In the genomic region with DNA sequence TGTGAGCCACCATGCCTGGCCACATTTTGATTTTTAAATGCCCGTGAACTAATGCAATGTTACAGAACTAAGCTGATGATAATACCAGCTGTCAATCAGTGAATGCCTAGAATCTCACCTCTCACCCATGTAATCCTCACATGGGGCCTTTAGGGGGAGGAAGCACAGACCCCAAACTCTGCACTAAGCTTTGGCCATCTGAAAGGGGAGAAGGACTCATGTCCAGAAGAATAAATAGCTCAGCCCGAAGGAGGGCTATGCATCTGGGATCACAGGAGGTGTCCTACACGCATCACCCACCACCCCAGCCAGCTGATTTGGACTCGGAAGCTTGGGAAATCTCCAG, we compare ENCODE assay signal across 29 cellular contexts.
"Had no signal": no experiment of that assay in that cellular context is flagged by ENCODE, and none has a peak within 500 bp of the region (broad histone marks: within the 10 kb centered on the region; RNA-seq: fewer than 3 reads in every experiment).

No MANE protein-coding gene starts in this region.

- H3K27me3 Mint-ChIP-seq: activated CD4-positive, alpha-beta T cell treated with anti-CD3 and anti-CD28 coated beads, Interleukin-2, amount 10 ng/mL, durations not matched to agents 7 days and 5 days; activated CD8-positive, alpha-beta T cell treated with anti-CD3 and anti-CD28 coated beads for 36 hours; activated T-helper 17 cell treated with anti-CD3 and anti-CD28 coated beads, Interleukin-2, amount 50 U/mL, for 72 hours; stimulated activated naive B cell treated with anti-CD40 and anti-IgM and Interleukin-4, amounts not matched to agents 10 μg/mL and 1 μg/mL and 100 μg/mL, for 72 hours had no signal

- ATAC-seq: activated CD8-positive, alpha-beta T cell treated with anti-CD3 and anti-CD28 coated beads for 36 hours; activated T-cell treated with anti-CD3 and anti-CD28 coated beads, Interleukin-2, amount 50 U/mL, for 4 hours; activated T-helper 17 cell treated with anti-CD3 and anti-CD28 coated beads, Interleukin-2, amount 50 U/mL, for 72 hours; left lung; pancreas; stimulated activated naive B cell treated with anti-CD40 and anti-IgM and Interleukin-4, amounts not matched to agents 10 μg/mL and 1 μg/mL and 100 μg/mL, for 72 hours had no signal

- H3K27ac Mint-ChIP-seq: activated CD4-positive, alpha-beta T cell treated with anti-CD3 and anti-CD28 coated beads, Interleukin-2, amount 10 ng/mL, durations not matched to agents 7 days and 5 days; activated CD8-positive, alpha-beta T cell treated with anti-CD3 and anti-CD28 coated beads for 36 hours; activated T-helper 17 cell treated with anti-CD3 and anti-CD28 coated beads, Interleukin-2, amount 50 U/mL, for 72 hours; stimulated activated naive B cell treated with anti-CD40 and anti-IgM and Interleukin-4, amounts not matched to agents 10 μg/mL and 1 μg/mL and 100 μg/mL, for 72 hours had no signal

- H3K27ac ChIP-seq: epithelial cell of prostate, esophagus squamous epithelium, pancreas, prostate gland had no signal

- H3K9me3 ChIP-seq: esophagus squamous epithelium, heart right ventricle, left lung, lower lobe of right lung, pancreas, prostate gland, sigmoid colon, tibial nerve had no signal

- H3K9me3 Mint-ChIP-seq: activated CD4-positive, alpha-beta T cell treated with anti-CD3 and anti-CD28 coated beads, Interleukin-2, amount 10 ng/mL, durations not matched to agents 7 days and 5 days; activated CD8-positive, alpha-beta T cell treated with anti-CD3 and anti-CD28 coated beads for 36 hours; activated T-cell treated with anti-CD3 and anti-CD28 coated beads, Interleukin-2, amount 50 U/mL, for 4 hours; activated T-helper 17 cell treated with anti-CD3 and anti-CD28 coated beads, Interleukin-2, amount 50 U/mL, for 72 hours; stimulated activated naive B cell treated with anti-CD40 and anti-IgM and Interleukin-4, amounts not matched to agents 10 μg/mL and 1 μg/mL and 100 μg/mL, for 72 hours had no signal

- H3K4me3 ChIP-seq: esophagus squamous epithelium, heart right ventricle, left lung, lower lobe of right lung, pancreas, prostate gland, sigmoid colon, tibial nerve had no signal

- FAIRE-seq: astrocyte, endometrium, islet of Langerhans, pancreas, small intestine had no signal

- H3K27me3 ChIP-seq: esophagus squamous epithelium, heart right ventricle, left lung, pancreas, sigmoid colon, tibial nerve had no signal

- H3K4me1 ChIP-seq: lower lobe of right lung, prostate gland had no signal

- H3K4me3 Mint-ChIP-seq: activated CD4-positive, alpha-beta T cell treated with anti-CD3 and anti-CD28 coated beads, Interleukin-2, amount 10 ng/mL, durations not matched to agents 7 days and 5 days; activated CD8-positive, alpha-beta T cell treated with anti-CD3 and anti-CD28 coated beads for 36 hours; activated T-cell treated with anti-CD3 and anti-CD28 coated beads, Interleukin-2, amount 50 U/mL, for 4 hours; activated T-helper 17 cell treated with anti-CD3 and anti-CD28 coated beads, Interleukin-2, amount 50 U/mL, for 72 hours; stimulated activated naive B cell treated with anti-CD40 and anti-IgM and Interleukin-4, amounts not matched to agents 10 μg/mL and 1 μg/mL and 100 μg/mL, for 72 hours had no signal

- DNase-seq: activated CD4-positive, alpha-beta T cell treated with anti-CD3 and anti-CD28 coated beads, Interleukin-2, amount 10 ng/mL, durations not matched to agents 7 days and 5 days; activated CD4-positive, CD25-positive, alpha-beta regulatory T cell treated with anti-CD3 and anti-CD28 coated beads, Interleukin-2, amount 50 U/mL, for 72 hours; activated CD8-positive, alpha-beta T cell treated with anti-CD3 and anti-CD28 coated beads for 36 hours; activated gamma-delta T cell treated with Interleukin-2 at 50 U/mL for 16 hours; activated naive CD4-positive, alpha-beta T cell treated with anti-CD3 and anti-CD28 coated beads, Interleukin-2, amount 50 U/mL, for 16 hours; activated T-cell treated with anti-CD3 and anti-CD28 coated beads, Interleukin-2, amount 50 U/mL, for 4 hours; amniotic stem cell; caudate nucleus; esophagus squamous epithelium; foreskin melanocyte; heart right ventricle; left lung; lower lobe of right lung; mesendoderm; nucleus accumbens; pancreas; retina; sigmoid colon; small intestine; stimulated activated CD4-positive, alpha-beta T cell treated with anti-CD3 and anti-CD28 coated beads, Interleukin-4, amount 100 ng/mL, for 24 hours; stimulated activated naive B cell treated with anti-CD40 and anti-IgM and Interleukin-4, amounts not matched to agents 10 μg/mL and 1 μg/mL and 100 μg/mL, for 72 hours; T-helper 2 cell had no signal
